In the genomic region with DNA sequence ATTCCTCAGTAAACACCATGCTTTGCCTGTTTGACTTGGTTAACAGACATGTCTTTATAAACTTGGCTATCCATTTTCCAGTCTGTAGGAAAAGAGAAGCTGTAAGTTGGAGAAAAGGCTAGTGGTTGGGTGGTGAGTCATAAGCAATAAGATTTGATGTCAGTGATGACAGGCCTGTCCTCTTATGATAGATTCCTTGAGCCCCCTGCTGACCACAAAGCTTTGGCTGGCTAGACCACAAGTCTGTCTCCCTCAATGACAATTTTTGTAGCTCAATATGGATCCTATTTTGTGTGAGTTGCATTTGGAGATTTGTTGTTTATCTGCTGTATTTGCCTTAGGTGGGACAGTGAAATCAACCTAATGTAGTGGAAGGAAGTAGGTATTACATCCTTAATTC, we compare ENCODE assay signal across 8 cellular contexts.
DNase-seq lines count a peak whose midpoint lies in the region; ATAC-seq lines count a peak whose summit lies in the region.

No MANE protein-coding gene starts in this region.

- no peaks in the 10 kb centered on the region for H3K27me3 Mint-ChIP-seq in activated T-helper 17 cell treated with anti-CD3 and anti-CD28 coated beads, Interleukin-2, amount 50 U/mL, for 72 hours

- DNase-seq in COLO829 (ENCODE audit: low spot score) (peak; percentile 54), medulla oblongata (ENCODE audit: extremely low spot score) (peak; percentile 30), D341Med (ENCODE audit: low spot score) (no peak), HPDE6-E6E7 (ENCODE audit: extremely low spot score) (no peak), COLO668 (lab: John Stamatoyannopoulos, UW; ENCODE audit: unreplicated experiment) (no peak)
- no peak for DNase-seq in stimulated activated CD8-positive, alpha-beta memory T cell treated with anti-CD3 and anti-CD28 coated beads, Interleukin-4, amount 100 ng/mL, for 48 hours

- H3K9me3 ChIP-seq in KOPT-K1 (ENCODE audit: insufficient read depth, low read length, poor library complexity, severe bottlenecking) = peaks cover 12% of the 10 kb centered on the region

- H3K4me3 Mint-ChIP-seq in activated T-helper 17 cell treated with anti-CD3 and anti-CD28 coated beads, Interleukin-2, amount 50 U/mL, for 72 hours = peak overlapping the region; percentile 45

- peak overlapping the region; percentile 56 for H3K27ac ChIP-seq in KOPT-K1 (ENCODE audit: low read depth, low read length, poor library complexity, severe bottlenecking)

- ATAC-seq in activated T-helper 17 cell treated with anti-CD3 and anti-CD28 coated beads, Interleukin-2, amount 50 U/mL, for 72 hours (replicated peaks) = peak; percentile 81

- H3K36me3 Mint-ChIP-seq in activated T-helper 17 cell treated with anti-CD3 and anti-CD28 coated beads, Interleukin-2, amount 50 U/mL, for 72 hours (ENCODE audit: low read depth) = peaks cover 50% of the 10 kb centered on the region

- peaks cover 28% of the 10 kb centered on the region for H3K36me3 ChIP-seq in KOPT-K1 (ENCODE audit: insufficient read depth, low read length)

- peaks cover 13% of the 10 kb centered on the region for H3K4me1 Mint-ChIP-seq in activated T-helper 17 cell treated with anti-CD3 and anti-CD28 coated beads, Interleukin-2, amount 50 U/mL, for 72 hours

- H3K27ac Mint-ChIP-seq in activated T-helper 17 cell treated with anti-CD3 and anti-CD28 coated beads, Interleukin-2, amount 50 U/mL, for 72 hours = peak overlapping the region; percentile 46

- H3K9me3 Mint-ChIP-seq in activated T-helper 17 cell treated with anti-CD3 and anti-CD28 coated beads, Interleukin-2, amount 50 U/mL, for 72 hours = no peaks in the 10 kb centered on the region

Comparison
In these comparisons a context has a peak if more than half of its experiments do, and no peak if none do; other contexts are left out.
1. DNase-seq: peak in COLO829 (single experiment) and medulla oblongata (single experiment); none in stimulated activated CD8-positive, alpha-beta memory T cell treated with anti-CD3 and anti-CD28 coated beads, Interleukin-4, amount 100 ng/mL, for 48 hours (single experiment), D341Med (single experiment), HPDE6-E6E7 (single experiment) and COLO668 (single experiment).